In genomic region chr11:67275606-67276409, GRCh38 we compare ENCODE assay signal across 9 cellular contexts. TPM values are rescaled to one million over a fixed set of nuclear protein-coding genes. Genes with fewer than 3 reads are reported as not detected.
A peak's percentile ranks its signal among the peaks of the same experiment; 100 is the strongest.
DNase-seq lines count a peak whose midpoint lies in the region; ATAC-seq and TF ChIP-seq lines count a peak whose summit lies in the region.
"Had no signal": no experiment of that assay in that cellular context is flagged by ENCODE, and none has a peak within 500 bp of the region (broad histone marks: within the 10 kb centered on the region; RNA-seq: fewer than 3 reads in every experiment).

No MANE protein-coding gene starts in this region.

- H3K4me3 Mint-ChIP-seq in activated CD8-positive, alpha-beta memory T cell treated with anti-CD3 and anti-CD28 coated beads, Interleukin-2, amount 10 ng/mL, durations not matched to agents 7 days and 5 days: peak overlapping the region; percentile 47

- H3K27ac Mint-ChIP-seq in activated CD8-positive, alpha-beta memory T cell treated with anti-CD3 and anti-CD28 coated beads, Interleukin-2, amount 10 ng/mL, durations not matched to agents 7 days and 5 days: peak overlapping the region; percentile 86

- H3K4me3 ChIP-seq in HL-60 (replicated peaks; ENCODE audit: insufficient read depth, low read length) (no peak overlapping the region), stomach smooth muscle (ENCODE audit: low read length in 2 of 2) (no peak overlapping the region)

- CTCF ChIA-PET in activated CD8-positive, alpha-beta memory T cell treated with anti-CD3 and anti-CD28 coated beads, Interleukin-2, amount 10 ng/mL, durations not matched to agents 7 days and 5 days (lab: Charles Lee): interaction anchor here (5.7 kb wide), 1 partner anchor 13 kb away, joined by 59 read pairs; the partner anchor contains the start of gene ANKRD13D

- DNase-seq in HL-60 (ENCODE audit: low read depth in 1 of 2, low spot score in 1 of 2) (no peak), NCI-H1048 (lab: John Stamatoyannopoulos, UW) (no peak), NCI-H1436 treated with DMSO at 0.1 percent for 48 hours (lab: John Stamatoyannopoulos, UW) (no peak), DMS 273 (lab: John Stamatoyannopoulos, UW; ENCODE audit: unreplicated experiment) (no peak)
- DNase-seq in activated CD8-positive, alpha-beta memory T cell treated with anti-CD3 and anti-CD28 coated beads, Interleukin-2, amount 10 ng/mL, durations not matched to agents 7 days and 5 days: no peak
- no peak for DNase-seq in stimulated activated CD4-positive, alpha-beta T cell treated with anti-CD3 and anti-CD28 coated beads, Interleukin-4, amount 100 ng/mL, for 1 hour
- DNase-seq: NCI-H69 had no signal

- TF ChIP-seq CTCF in HL-60 (IDR thresholded peaks at IDR 0.05; ENCODE audit: insufficient read depth, low read length): no peak

- H3K36me3 ChIP-seq in stomach smooth muscle (ENCODE audit: control insufficient read depth in 2 of 2, insufficient read depth in 2 of 2, low read length in 2 of 2): peaks cover 16 to 24% of the 10 kb centered on the region in 2 donors

- H3K4me1 Mint-ChIP-seq in activated CD8-positive, alpha-beta memory T cell treated with anti-CD3 and anti-CD28 coated beads, Interleukin-2, amount 10 ng/mL, durations not matched to agents 7 days and 5 days: peaks cover 90% of the 10 kb centered on the region

- no peaks in the 10 kb centered on the region for H3K9me3 ChIP-seq in stomach smooth muscle (ENCODE audit: control insufficient read depth in 2 of 2, low read length in 2 of 2)

- ATAC-seq in activated CD8-positive, alpha-beta memory T cell treated with anti-CD3 and anti-CD28 coated beads, Interleukin-2, amount 10 ng/mL, durations not matched to agents 7 days and 5 days: no peak

- H3K36me3 Mint-ChIP-seq in activated CD8-positive, alpha-beta memory T cell treated with anti-CD3 and anti-CD28 coated beads, Interleukin-2, amount 10 ng/mL, durations not matched to agents 7 days and 5 days: peaks cover 56% of the 10 kb centered on the region

- H3K4me1 ChIP-seq in stomach smooth muscle (ENCODE audit: control insufficient read depth, insufficient read depth, low read length): peaks cover 82% of the 10 kb centered on the region

- H3K27ac ChIP-seq in HL-60 (replicated peaks) (peak overlapping the region; percentile 100), layer of hippocampus (ENCODE audit: low read depth, low read length) (peak overlapping the region; percentile 75), stomach smooth muscle (ENCODE audit: low read length) (peak overlapping the region; percentile 62)

- no peaks in the 10 kb centered on the region for H3K9me3 Mint-ChIP-seq in activated CD8-positive, alpha-beta memory T cell treated with anti-CD3 and anti-CD28 coated beads, Interleukin-2, amount 10 ng/mL, durations not matched to agents 7 days and 5 days (ENCODE audit: low read depth)

- no peak overlapping the region for H3K9ac ChIP-seq in stomach smooth muscle (ENCODE audit: low read length in 2 of 2)

- no peaks in the 10 kb centered on the region for H3K27me3 Mint-ChIP-seq in activated CD8-positive, alpha-beta memory T cell treated with anti-CD3 and anti-CD28 coated beads, Interleukin-2, amount 10 ng/mL, durations not matched to agents 7 days and 5 days

- H3K27me3 ChIP-seq in HL-60 (ENCODE audit: insufficient read depth, poor library complexity, severe bottlenecking) (no peaks in the 10 kb centered on the region), layer of hippocampus (ENCODE audit: control insufficient read depth, insufficient read depth, low read length) (no peaks in the 10 kb centered on the region), stomach smooth muscle (ENCODE audit: control insufficient read depth in 1 of 2, insufficient read depth in 2 of 2, low read length in 2 of 2) (no peaks in the 10 kb centered on the region)

RNA-seq across cellular contexts. Expression of gene GRK2, which starts 9.5 kb away (rescaled TPM):
- 100 to 1,000 TPM; 366 to 402 TPM for total RNA-seq in activated CD8-positive, alpha-beta memory T cell treated with anti-CD3 and anti-CD28 coated beads, Interleukin-2, amount 10 ng/mL, durations not matched to agents 7 days and 5 days

RNA-seq across cellular contexts. Expression of gene ANKRD13D, which starts 13.3 kb away (rescaled TPM):
- 100 to 1,000 TPM; 148 to 172 TPM for total RNA-seq in activated CD8-positive, alpha-beta memory T cell treated with anti-CD3 and anti-CD28 coated beads, Interleukin-2, amount 10 ng/mL, durations not matched to agents 7 days and 5 days

RNA-seq across cellular contexts. Expression of gene SSH3, which starts 27.5 kb away (rescaled TPM):
- total RNA-seq in activated CD8-positive, alpha-beta memory T cell treated with anti-CD3 and anti-CD28 coated beads, Interleukin-2, amount 10 ng/mL, durations not matched to agents 7 days and 5 days: 10 to 100 TPM; 10.7 to 26.4 TPM
